13 cellular contexts compared by ENCODE assay signal in the genomic region with DNA sequence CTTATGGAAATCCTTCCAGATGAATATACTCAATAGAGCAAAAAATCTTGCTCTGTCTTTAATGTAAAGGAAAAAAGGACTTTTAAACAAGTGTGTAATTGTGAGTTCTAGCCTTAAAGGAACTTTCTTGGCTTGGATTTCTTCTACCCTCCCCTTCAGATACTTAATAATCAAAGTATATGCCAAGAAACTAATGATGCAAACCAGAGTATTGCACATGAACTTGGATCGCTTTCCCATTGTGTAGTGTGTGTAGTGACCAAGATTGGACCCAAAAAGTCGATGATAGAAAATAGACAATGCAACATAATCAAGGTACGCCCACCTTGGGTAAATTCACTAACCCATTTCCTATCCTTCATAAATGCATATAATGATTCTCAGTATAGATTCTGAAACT.
DNase-seq lines count a peak whose midpoint lies in the region; ATAC-seq and TF ChIP-seq lines count a peak whose summit lies in the region.
"Had no signal": no experiment of that assay in that cellular context is flagged by ENCODE, and none has a peak within 500 bp of the region (broad histone marks: within the 10 kb centered on the region; RNA-seq: fewer than 3 reads in every experiment).

No MANE protein-coding gene starts in this region.

- H3K4me1 ChIP-seq in heart left ventricle (peaks cover 0 to 78% (median 37%) of the 10 kb centered on the region in 12 donors), uterus (no peaks in the 10 kb centered on the region), esophagus squamous epithelium (peaks cover 0 to 23% (median 0%) of the 10 kb centered on the region in 3 donors)

- H3K4me3 ChIP-seq in heart left ventricle (peak overlapping the region in 3 of 12 donors; percentile 6 to 39 (median 9)), uterus (no peak overlapping the region), esophagus squamous epithelium (no peak overlapping the region)

- H3K9me3 ChIP-seq in heart left ventricle (no peaks in the 10 kb centered on the region), uterus (no peaks in the 10 kb centered on the region), esophagus squamous epithelium (no peaks in the 10 kb centered on the region)

- H3K9me3 Mint-ChIP-seq in activated naive CD4-positive, alpha-beta T cell treated with anti-CD3 and anti-CD28 coated beads, Interleukin-2, amount 10 ng/mL, durations not matched to agents 7 days and 5 days, result no peaks in the 10 kb centered on the region
- H3K9me3 Mint-ChIP-seq: type B pancreatic cell had no signal

- 84 to 91% (median 88%) methylated on average over 3 of the region's 3 CpGs for WGBS in heart left ventricle, 4 donors
- 79 to 87% methylated on average over 3 of the region's 3 CpGs for WGBS in esophagus squamous epithelium, 2 donors

- TF ChIP-seq CTCF in heart left ventricle (IDR thresholded peaks at IDR 0.05) (no peak), uterus (IDR thresholded peaks at IDR 0.05) (no peak), esophagus squamous epithelium (IDR thresholded peaks at IDR 0.05) (no peak)

- H3K27ac Mint-ChIP-seq in activated naive CD4-positive, alpha-beta T cell treated with anti-CD3 and anti-CD28 coated beads, Interleukin-2, amount 10 ng/mL, durations not matched to agents 7 days and 5 days, result no peak overlapping the region
- H3K27ac Mint-ChIP-seq: type B pancreatic cell had no signal

- intact Hi-C loops in heart left ventricle (cut with DNase I) (loop anchor here in 9 of 10 donors (1.0 to 5.0 kb wide), 4 partner anchors 33 to 39 kb away; no protein-coding TSS in a partner anchor), cardiac septum (cut with DNase I) (loop anchor here (2.0 kb wide), 1 partner anchor 35 kb away; no protein-coding TSS in a partner anchor), uterus (cut with DNase I; ENCODE audit: low total_unique reads) (no loop called here), esophagus squamous epithelium (cut with DNase I) (no loop called here)

- no peaks in the 10 kb centered on the region for H3K36me3 Mint-ChIP-seq in activated naive CD4-positive, alpha-beta T cell treated with anti-CD3 and anti-CD28 coated beads, Interleukin-2, amount 10 ng/mL, durations not matched to agents 7 days and 5 days
- H3K36me3 Mint-ChIP-seq: type B pancreatic cell had no signal

- ATAC-seq in heart left ventricle (no peak), HG03135 (IDR thresholded peaks at IDR 0.05; ENCODE audit: unreplicated experiment) (peak; percentile 15)
- ATAC-seq: sciatic nerve had no signal

- CTCF ChIA-PET in activated naive CD4-positive, alpha-beta T cell treated with anti-CD3 and anti-CD28 coated beads, Interleukin-2, amount 10 ng/mL, durations not matched to agents 7 days and 5 days (lab: Charles Lee), result interaction anchor here (0.6 to 4.7 kb wide), 12 partner anchors 9 to 263 kb away, joined by 3 to 55 read pairs (median 6); a partner anchor contains a TSS

- H3K36me3 ChIP-seq in heart left ventricle, result no peaks in the 10 kb centered on the region
- no peaks in the 10 kb centered on the region for H3K36me3 ChIP-seq in uterus
- H3K36me3 ChIP-seq in esophagus squamous epithelium, result no peaks in the 10 kb centered on the region

- no peak overlapping the region for H3K4me3 Mint-ChIP-seq in activated naive CD4-positive, alpha-beta T cell treated with anti-CD3 and anti-CD28 coated beads, Interleukin-2, amount 10 ng/mL, durations not matched to agents 7 days and 5 days
- H3K4me3 Mint-ChIP-seq: type B pancreatic cell had no signal

- H3K27me3 ChIP-seq in heart left ventricle (no peaks in the 10 kb centered on the region), uterus (no peaks in the 10 kb centered on the region), esophagus squamous epithelium (no peaks in the 10 kb centered on the region)

- H3K27ac ChIP-seq in heart left ventricle, result peak overlapping the region in 9 of 12 donors; percentile 10 to 61 (median 49)
- H3K27ac ChIP-seq in caudate nucleus (ENCODE audit: low read depth, low read length), result peak overlapping the region; percentile 83
- H3K27ac ChIP-seq in uterus, result peak overlapping the region; percentile 40 to 57
- H3K27ac ChIP-seq in esophagus squamous epithelium, result peak overlapping the region in 1 of 4 donors; percentile 45

- H3K4me1 Mint-ChIP-seq in activated naive CD4-positive, alpha-beta T cell treated with anti-CD3 and anti-CD28 coated beads, Interleukin-2, amount 10 ng/mL, durations not matched to agents 7 days and 5 days, result peaks cover 2% of the 10 kb centered on the region

- TF ChIP-seq POLR2A in heart left ventricle (IDR thresholded peaks at IDR 0.05), result no peak
- TF ChIP-seq POLR2A in uterus (IDR thresholded peaks at IDR 0.05), result no peak
- TF ChIP-seq POLR2A in esophagus squamous epithelium (IDR thresholded peaks at IDR 0.05), result no peak

- DNase-seq in heart left ventricle (no peak), cardiac septum (ENCODE audit: low spot score) (no peak), caudate nucleus (lab: John Stamatoyannopoulos, UW) (no peak), uterus (no peak), esophagus squamous epithelium (lab: John Stamatoyannopoulos, UW) (no peak)
- no peak for DNase-seq in activated naive CD4-positive, alpha-beta T cell treated with anti-CD3 and anti-CD28 coated beads, Interleukin-2, amount 10 ng/mL, durations not matched to agents 7 days and 5 days
- DNase-seq in effector CD8-positive, alpha-beta T cell (lab: John Stamatoyannopoulos, UW), result no peak
- DNase-seq: amygdala, KG1, NCI-H1930 had no signal

- H3K27me3 Mint-ChIP-seq in activated naive CD4-positive, alpha-beta T cell treated with anti-CD3 and anti-CD28 coated beads, Interleukin-2, amount 10 ng/mL, durations not matched to agents 7 days and 5 days, result no peaks in the 10 kb centered on the region
- H3K27me3 Mint-ChIP-seq: type B pancreatic cell had no signal

Comparison
In these comparisons a context has a peak if more than half of its experiments do, and no peak if none do; other contexts are left out.
1. intact Hi-C loops: an anchor here in heart left ventricle (1.0 to 5.0 kb wide) and cardiac septum (2.0 kb wide); none called in uterus and esophagus squamous epithelium.